9 cellular contexts compared by ENCODE assay signal in genomic region chr14:100104523-100105300, GRCh38. TPM values are rescaled to one million over a fixed set of nuclear protein-coding genes. Genes with fewer than 3 reads are reported as not detected.
A peak's percentile ranks its signal among the peaks of the same experiment; 100 is the strongest.
DNase-seq lines count a peak whose midpoint lies in the region; ATAC-seq and TF ChIP-seq lines count a peak whose summit lies in the region.
"Had no signal": no experiment of that assay in that cellular context is flagged by ENCODE, and none has a peak within 500 bp of the region (broad histone marks: within the 10 kb centered on the region; RNA-seq: fewer than 3 reads in every experiment).

No MANE protein-coding gene starts in this region.

- H3K27ac Mint-ChIP-seq in osteocyte (ENCODE audit: unreplicated experiment) = peak overlapping the region; percentile 88

- no peaks in the 10 kb centered on the region for H3K27me3 Mint-ChIP-seq in osteocyte (ENCODE audit: unreplicated experiment)

- H3K36me3 Mint-ChIP-seq in osteocyte (ENCODE audit: unreplicated experiment) = peaks cover 8% of the 10 kb centered on the region

- H3K4me3 Mint-ChIP-seq in osteocyte (ENCODE audit: unreplicated experiment) = peak overlapping the region; percentile 36
- H3K4me3 Mint-ChIP-seq: neural crest cell had no signal

- peak; percentile 45 for TF ChIP-seq CTCF in osteocyte (IDR thresholded peaks at IDR 0.05)
- TF ChIP-seq CTCF in GM20000 (IDR thresholded peaks at IDR 0.05; ENCODE audit: extremely low read depth, missing control alignments) = no peak

- H3K4me1 Mint-ChIP-seq in osteocyte (ENCODE audit: unreplicated experiment) = peaks cover 80% of the 10 kb centered on the region

- H3K27ac ChIP-seq in caudate nucleus (ENCODE audit: low read depth, low read length) = peak overlapping the region; percentile 18

- DNase-seq in EH (ENCODE audit: low read depth) (peak; percentile 94), M059J (ENCODE audit: low read depth) (peak; percentile 69), caudate nucleus (lab: John Stamatoyannopoulos, UW) (no peak), osteocyte (ENCODE audit: extremely low spot score, unreplicated experiment) (no peak), GM20000 (ENCODE audit: low spot score) (no peak)

- ATAC-seq in HG03439 (IDR thresholded peaks at IDR 0.05; ENCODE audit: unreplicated experiment) = no peak
- ATAC-seq in HG02970 (IDR thresholded peaks at IDR 0.05; ENCODE audit: low FRiP score, unreplicated experiment) = no peak
- ATAC-seq in GM18511 (IDR thresholded peaks at IDR 0.05; ENCODE audit: unreplicated experiment) = no peak

- no peaks in the 10 kb centered on the region for H3K9me3 Mint-ChIP-seq in osteocyte (ENCODE audit: unreplicated experiment)
- H3K9me3 Mint-ChIP-seq: neural crest cell had no signal

RNA-seq across cellular contexts. Expression of gene EVL, which starts 39.5 kb away (rescaled TPM):
- 21.6 and 21.8 TPM in 2 replicates for total RNA-seq in M059J (2014; rRNA removed; shearing (Covaris generic))
- 136 and 157 TPM in 2 replicates for total RNA-seq in osteocyte

RNA-seq across cellular contexts. Expression of gene DEGS2, which starts 54.7 kb away (rescaled TPM):
- 0.10 TPM in 1 of 2 replicates, not detected in the other for total RNA-seq in M059J (2014; rRNA removed; shearing (Covaris generic))
- 0.19 and 0.21 TPM in 2 replicates for total RNA-seq in osteocyte
- total RNA-seq: neural crest cell had no signal

Comparison
In these comparisons a context has a peak if more than half of its experiments do, and no peak if none do; other contexts are left out.
1. DNase-seq: peak in EH (single experiment) and M059J (single experiment); none in caudate nucleus (0 of 61), osteocyte (single experiment) and GM20000 (single experiment).